25 cellular contexts compared by ENCODE assay signal in the genomic region with DNA sequence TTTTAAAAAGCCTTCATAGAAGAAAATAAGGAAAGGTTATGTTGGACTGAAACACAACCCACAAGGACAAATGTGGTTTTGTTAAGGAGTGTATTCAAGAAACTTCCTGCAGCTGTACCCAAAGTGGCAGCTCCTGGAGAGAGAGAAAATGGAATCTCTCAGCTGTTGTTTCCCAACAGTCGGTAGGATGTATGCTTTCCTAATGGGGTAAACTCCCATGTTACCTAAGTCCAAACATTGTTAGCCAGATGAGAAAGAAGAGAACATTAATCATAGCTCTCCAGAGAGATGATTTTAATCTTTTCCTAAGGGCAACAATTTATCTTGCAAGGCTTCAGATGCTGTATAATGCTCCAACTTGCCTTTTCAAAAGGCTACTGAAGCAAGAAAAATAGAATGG. TPM values are rescaled to one million over a fixed set of nuclear protein-coding genes. Genes with fewer than 3 reads are reported as not detected.
DNase-seq lines count a peak whose midpoint lies in the region; ATAC-seq and TF ChIP-seq lines count a peak whose summit lies in the region.
"Had no signal": no experiment of that assay in that cellular context is flagged by ENCODE, and none has a peak within 500 bp of the region (broad histone marks: within the 10 kb centered on the region; RNA-seq: fewer than 3 reads in every experiment).

No MANE protein-coding gene starts in this region.

- peak; percentile 42 for DNase-seq in RPMI7951 (ENCODE audit: low read depth)
- DNase-seq in endodermal cell = no peak
- peak; percentile 78 for DNase-seq in myocyte (ENCODE audit: low read depth)
- DNase-seq: activated CD4-positive, alpha-beta T cell treated with anti-CD3 and anti-CD28 coated beads, Interleukin-2, amount 50 U/mL, for 4 hours; activated gamma-delta T cell; adrenal gland; caudate nucleus; CD4-positive, alpha-beta memory T cell; GDM1; GM23248; heart right ventricle; left ventricle myocardium superior; mucosa of descending colon; NCI-H187 treated with DMSO at 0.1 percent for 48 hours; NCI-H510A treated with DMSO at 0.1 percent for 48 hours; small intestine; stimulated activated naive CD4-positive, alpha-beta T cell; T-helper 1 cell had no signal

- H3K4me3 ChIP-seq in Loucy (ENCODE audit: low read length, poor library complexity, severe bottlenecking) (no peak overlapping the region), endodermal cell (ENCODE audit: low read length) (no peak overlapping the region)
- H3K4me3 ChIP-seq: adrenal gland, GM23248, heart right ventricle, mucosa of descending colon had no signal

- H3K27ac Mint-ChIP-seq in endodermal cell = no peak overlapping the region
- H3K27ac Mint-ChIP-seq: CD4-positive, alpha-beta memory T cell had no signal

- peak overlapping the region; percentile 76 for H3K27ac ChIP-seq in endodermal cell (ENCODE audit: low read depth, low read length)
- H3K27ac ChIP-seq: adrenal gland, GM23248, heart right ventricle, neutrophil had no signal

- H3K36me3 ChIP-seq in Loucy (ENCODE audit: insufficient read depth, low read length) (no peaks in the 10 kb centered on the region), endodermal cell (ENCODE audit: control insufficient read depth, insufficient read depth, low read length) (no peaks in the 10 kb centered on the region)
- H3K36me3 ChIP-seq: adrenal gland, heart right ventricle, neutrophil had no signal

- no peak overlapping the region for H3K4me3 Mint-ChIP-seq in endodermal cell
- H3K4me3 Mint-ChIP-seq: CD4-positive, alpha-beta memory T cell had no signal

- no peak overlapping the region for H3K4me2 ChIP-seq in Loucy (ENCODE audit: low read depth, low read length, poor library complexity, severe bottlenecking)

- H3K4me1 ChIP-seq in Loucy (ENCODE audit: insufficient read depth, low read length, poor library complexity, severe bottlenecking) = no peaks in the 10 kb centered on the region
- no peaks in the 10 kb centered on the region for H3K4me1 ChIP-seq in endodermal cell (ENCODE audit: control insufficient read depth, insufficient read depth, low read length)
- H3K4me1 ChIP-seq: adrenal gland had no signal

- H3K27me3 Mint-ChIP-seq in endodermal cell (ENCODE audit: insufficient read depth) = peaks cover 2% of the 10 kb centered on the region

- H3K9ac ChIP-seq in Loucy (ENCODE audit: low read depth, low read length, poor library complexity, severe bottlenecking) (no peak overlapping the region), endodermal cell (ENCODE audit: extremely low read depth, low read length, poor library complexity, severe bottlenecking) (no peak overlapping the region)
- H3K9ac ChIP-seq: GM23248 had no signal

- H3K9me3 ChIP-seq in Loucy (ENCODE audit: insufficient read depth, low read depth, low read length) (no peaks in the 10 kb centered on the region), endodermal cell (ENCODE audit: control insufficient read depth, low read length) (no peaks in the 10 kb centered on the region)
- H3K9me3 ChIP-seq: adrenal gland, heart right ventricle, mucosa of descending colon, neutrophil had no signal

- TF ChIP-seq CTCF in Loucy (conservative IDR thresholded peaks at IDR 0.05; ENCODE audit: low read length) (no peak), endodermal cell (conservative IDR thresholded peaks at IDR 0.05) (no peak)

- H3K79me2 ChIP-seq in Loucy (ENCODE audit: insufficient read depth, low read length) = no peaks in the 10 kb centered on the region

- 67 to 72% methylated on average over 1 of the region's 1 CpG for WGBS in endodermal cell (ENCODE audit: insufficient coverage in 1 of 2, insufficient read length in 1 of 2), 2 experiments

- no peaks in the 10 kb centered on the region for H3F3A ChIP-seq in Loucy (ENCODE audit: low read depth)

- H2AFZ ChIP-seq in Loucy (ENCODE audit: low read length) = 0 out of 2 replicates have a peak overlapping the region, but pooled peaks have one; percentile 9
- H2AFZ ChIP-seq: GM23248 had no signal

- no peaks in the 10 kb centered on the region for H3K9me2 ChIP-seq in Loucy (replicated peaks; ENCODE audit: low read depth, low read length)

- ATAC-seq in HG03139 (IDR thresholded peaks at IDR 0.05; ENCODE audit: unreplicated experiment) (no peak), HG03378 (IDR thresholded peaks at IDR 0.05; ENCODE audit: unreplicated experiment) (no peak), HG03342 (IDR thresholded peaks at IDR 0.05; ENCODE audit: unreplicated experiment) (no peak), GM21786 (IDR thresholded peaks at IDR 0.05; ENCODE audit: unreplicated experiment) (no peak)
- ATAC-seq: heart right ventricle, left ventricle myocardium superior, mucosa of descending colon, Right ventricle myocardium inferior had no signal

- H4K20me1 ChIP-seq in Loucy (ENCODE audit: insufficient read depth, low read length, poor library complexity, severe bottlenecking) = no peaks in the 10 kb centered on the region

- no peaks in the 10 kb centered on the region for H3K9me3 Mint-ChIP-seq in endodermal cell

- H3K36me3 Mint-ChIP-seq in endodermal cell (ENCODE audit: low read depth) = no peaks in the 10 kb centered on the region
- H3K36me3 Mint-ChIP-seq: CD4-positive, alpha-beta memory T cell had no signal

- H3K4me1 Mint-ChIP-seq in endodermal cell = no peaks in the 10 kb centered on the region
- H3K4me1 Mint-ChIP-seq: CD4-positive, alpha-beta memory T cell had no signal

- H3K27me3 ChIP-seq in Loucy (ENCODE audit: insufficient read depth, low read length, poor library complexity, severe bottlenecking) = no peaks in the 10 kb centered on the region
- H3K27me3 ChIP-seq in endodermal cell (ENCODE audit: control insufficient read depth, insufficient read depth, low read length, poor library complexity, severe bottlenecking) = no peaks in the 10 kb centered on the region
- H3K27me3 ChIP-seq: adrenal gland, heart right ventricle, neutrophil had no signal

RNA-seq across cellular contexts. Expression of a gene that starts 22.6 kb away (rescaled TPM):
- total RNA-seq in RPMI7951 (2014; rRNA removed; shearing (Covaris generic)) = 4.9 and 5.4 TPM in 2 replicates
- total RNA-seq in endodermal cell (10 to 100 TPM in 1 of 2 donors, 1 to 10 TPM in 1; 8.7 to 10.2 TPM), myocyte (2.7 and 3.1 TPM in 2 replicates)
- 19.3 TPM for polyA plus RNA-seq in endodermal cell (2013, experiment 1 of 2)
- 21.3 TPM for polyA plus RNA-seq in endodermal cell (2013, experiment 2 of 2)
- 3.3 TPM for polyA plus RNA-seq in myocyte (2012)
